In the genomic region with DNA sequence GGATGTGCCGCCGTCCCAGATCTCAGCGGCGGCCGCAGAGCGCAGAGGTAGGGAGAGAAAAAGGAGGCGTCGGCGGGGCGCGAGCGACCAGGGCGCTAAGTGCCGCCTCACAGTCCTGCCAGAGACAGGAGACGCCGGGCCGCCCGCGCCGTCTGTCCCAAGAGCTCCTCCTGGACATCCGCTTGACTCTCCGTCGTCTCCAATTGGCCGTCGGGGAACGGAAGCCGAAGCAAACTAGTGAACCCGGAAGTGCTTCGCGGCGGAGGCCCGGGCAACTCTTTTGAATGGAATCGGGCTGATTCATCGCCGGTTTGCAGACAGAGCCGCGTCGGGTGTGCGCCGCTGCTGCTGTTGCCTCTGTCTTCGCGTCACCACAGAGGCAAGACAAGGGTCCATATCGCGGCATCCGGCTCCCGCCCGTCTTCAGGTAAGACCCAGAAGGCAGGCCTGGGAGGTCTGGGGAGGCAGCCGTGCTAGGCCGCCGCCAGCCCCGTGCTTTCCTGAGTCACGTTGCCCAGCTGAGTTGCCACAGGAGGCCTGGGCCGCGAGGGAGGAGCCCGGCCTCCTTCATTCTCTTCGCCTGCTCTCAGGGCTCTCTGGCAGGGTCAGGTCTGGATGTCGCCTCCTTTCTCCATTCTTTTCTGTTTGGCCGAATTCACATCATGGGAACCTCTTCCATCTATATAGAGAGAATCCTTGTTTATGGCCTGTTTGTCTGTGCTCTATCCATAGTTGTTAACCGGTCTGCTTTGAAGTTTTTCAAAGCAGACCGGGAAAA, we compare ENCODE assay signal across 8 cellular contexts. TPM values are rescaled to one million over a fixed set of nuclear protein-coding genes. Genes with fewer than 3 reads are reported as not detected.
DNase-seq lines count a peak whose midpoint lies in the region; ATAC-seq and TF ChIP-seq lines count a peak whose summit lies in the region.

Gene PSMD14 (plus strand): TSS at position 248 of the 778 bp plus-strand sequence. CDS start 10,401 bp downstream, outside the sequence.

- H3K9me3 ChIP-seq in NT2/D1 (ENCODE audit: insufficient read depth, low read length) (no peaks in the 10 kb centered on the region), endodermal cell (ENCODE audit: control insufficient read depth, low read length) (peaks cover 6% of the 10 kb centered on the region), mesodermal cell (ENCODE audit: control insufficient read depth, low read length) (peaks cover 3% of the 10 kb centered on the region)

- H3K27me3 ChIP-seq in NT2/D1 (ENCODE audit: insufficient read depth, insufficient read length) (no peaks in the 10 kb centered on the region), endodermal cell (ENCODE audit: control insufficient read depth, insufficient read depth, low read length, poor library complexity, severe bottlenecking) (no peaks in the 10 kb centered on the region)

- DNase-seq in COR-L47 (lab: John Stamatoyannopoulos, UW) (peak; percentile 83), HUDEP-2 (lab: John Stamatoyannopoulos, UW; ENCODE audit: unreplicated experiment in 76 of 76) (peak in 75 of 76 experiments; percentile 37 to 89 (median 82)), NT2/D1 (ENCODE audit: low read depth, low spot score) (peak; percentile 91), endodermal cell (peak; percentile 98)
- peak; percentile 72 for DNase-seq in activated CD8-positive, alpha-beta memory T cell treated with anti-CD3 and anti-CD28 coated beads, Interleukin-2, amount 50 U/mL, for 1 hour (ENCODE audit: extremely low read depth)
- peak; percentile 78 for DNase-seq in stimulated activated CD8-positive, alpha-beta memory T cell treated with anti-CD3 and anti-CD28 coated beads, Interleukin-15, amount 100 ng/mL, for 4 hours (ENCODE audit: low read depth in 2 of 2)

- peaks cover 7% of the 10 kb centered on the region for H3K9me3 Mint-ChIP-seq in endodermal cell

- peak within 1 kb of the TSS; percentile 95 for H3K4me3 ChIP-seq in NT2/D1 (ENCODE audit: insufficient read length, low read depth)
- peak within 1 kb of the TSS; percentile 97 for H3K4me3 ChIP-seq in endodermal cell (ENCODE audit: low read length)
- peak within 1 kb of the TSS; percentile 70 for H3K4me3 ChIP-seq in mesodermal cell (ENCODE audit: extremely low read depth, insufficient read depth, low read length, poor library complexity, severe bottlenecking)

- H3K4me1 Mint-ChIP-seq in endodermal cell = peaks cover 12% of the 10 kb centered on the region

- H3K4me1 ChIP-seq in NT2/D1 (ENCODE audit: insufficient read depth, insufficient read length) (no peaks in the 10 kb centered on the region), endodermal cell (ENCODE audit: control insufficient read depth, insufficient read depth, low read length) (no peaks in the 10 kb centered on the region), mesodermal cell (ENCODE audit: control insufficient read depth, insufficient read depth, low read length, poor library complexity, severe bottlenecking) (no peaks in the 10 kb centered on the region)

- peaks cover 15% of the 10 kb centered on the region for H3K36me3 Mint-ChIP-seq in endodermal cell (ENCODE audit: low read depth)

- ATAC-seq in GM21381 (IDR thresholded peaks at IDR 0.05; ENCODE audit: unreplicated experiment) = peak; percentile 99

- H3K27ac Mint-ChIP-seq in endodermal cell = peak within 1 kb of the TSS; percentile 94

- WGBS in endodermal cell (ENCODE audit: insufficient coverage in 1 of 2, insufficient read length in 1 of 2), 2 experiments = 0% methylated on average over 41 to 60 of the region's 60 CpGs
- 1% methylated on average over 52 to 55 of the region's 60 CpGs for WGBS in mesodermal cell (ENCODE audit: insufficient coverage in 2 of 2), 2 experiments

- H3K27ac ChIP-seq in endodermal cell (ENCODE audit: low read depth, low read length) (peak within 1 kb of the TSS; percentile 88), mesodermal cell (ENCODE audit: low read depth, low read length, severe bottlenecking) (peak within 1 kb of the TSS; percentile 98)

- peak within 1 kb of the TSS; percentile 89 for H3K4me3 Mint-ChIP-seq in endodermal cell

- TF ChIP-seq CTCF in endodermal cell (conservative IDR thresholded peaks at IDR 0.05) = no peak

- H3K27me3 Mint-ChIP-seq in endodermal cell (ENCODE audit: insufficient read depth) = no peaks in the 10 kb centered on the region

- H3K36me3 ChIP-seq in NT2/D1 (ENCODE audit: insufficient read depth, insufficient read length, low read length) = peaks cover 9% of the 10 kb centered on the region
- peaks cover 10% of the 10 kb centered on the region for H3K36me3 ChIP-seq in endodermal cell (ENCODE audit: control insufficient read depth, insufficient read depth, low read length)
- H3K36me3 ChIP-seq in mesodermal cell (ENCODE audit: control insufficient read depth, insufficient read depth, low read length) = peaks cover 21% of the 10 kb centered on the region

- peak within 1 kb of the TSS; percentile 95 for H3K9ac ChIP-seq in NT2/D1 (ENCODE audit: insufficient read length, low read depth)
- peak within 1 kb of the TSS; percentile 93 for H3K9ac ChIP-seq in endodermal cell (ENCODE audit: extremely low read depth, low read length, poor library complexity, severe bottlenecking)

RNA-seq across cellular contexts. Expression of gene PSMD14, which starts in this region (rescaled TPM):
- 10 to 100 TPM; 78.3 to 86.2 TPM for total RNA-seq in endodermal cell
- 70.7 TPM for polyA plus RNA-seq in endodermal cell (2013, experiment 1 of 2)
- polyA plus RNA-seq in endodermal cell (2013, experiment 2 of 2) = 69.9 TPM
- 73.4 TPM for polyA plus RNA-seq in mesodermal cell (2013, experiment 1 of 2)
- polyA plus RNA-seq in mesodermal cell (2013, experiment 2 of 2) = 76.8 TPM

Comparison
In these comparisons a context has a peak if more than half of its experiments do, and no peak if none do; other contexts are left out.
1. Peak in every context shown above with its lines: DNase-seq, ATAC-seq, H3K4me3 ChIP-seq and H3K27ac ChIP-seq.